In the genomic region with DNA sequence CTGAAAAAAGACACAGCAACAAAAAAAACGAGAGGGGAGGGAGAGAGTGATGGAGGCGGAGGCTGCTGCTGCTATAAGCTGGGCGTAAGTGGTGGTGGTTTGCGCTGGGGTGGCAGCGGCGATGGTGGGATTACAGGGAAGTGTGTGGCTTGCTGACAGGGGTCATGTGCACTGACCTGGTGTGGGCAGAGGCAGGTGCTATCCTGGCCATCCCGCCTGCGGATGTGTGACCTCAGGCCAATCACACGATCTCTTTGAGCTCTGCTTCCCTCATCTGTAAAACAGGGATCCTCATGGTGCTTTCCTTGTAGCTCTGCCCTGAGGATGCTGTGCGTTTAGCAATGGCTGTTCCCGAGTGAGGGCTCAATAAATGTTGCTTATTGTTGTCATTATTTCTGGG, we compare ENCODE assay signal across 15 cellular contexts. TPM values are rescaled to one million over a fixed set of nuclear protein-coding genes. Genes with fewer than 3 reads are reported as not detected.
DNase-seq lines count a peak whose midpoint lies in the region; ATAC-seq and TF ChIP-seq lines count a peak whose summit lies in the region.
"Had no signal": no experiment of that assay in that cellular context is flagged by ENCODE, and none has a peak within 500 bp of the region (broad histone marks: within the 10 kb centered on the region; RNA-seq: fewer than 3 reads in every experiment).

No MANE protein-coding gene starts in this region.

- TF ChIP-seq CTCF in activated B cell treated with CpG ODN at 0.5 μM for 24 hours (IDR thresholded peaks at IDR 0.05), result no peak
- no peak for TF ChIP-seq CTCF in glutamatergic neuron (IDR thresholded peaks at IDR 0.05; ENCODE audit: partially characterized antibody, unreplicated experiment)

- no peak for DNase-seq in activated naive CD4-positive, alpha-beta T cell treated with anti-CD3 and anti-CD28 coated beads, Interleukin-2, amount 50 U/mL, for 72 hours (ENCODE audit: low spot score in 2 of 2)
- DNase-seq in activated B cell treated with CpG ODN at 0.5 μM for 24 hours, result no peak
- DNase-seq in glutamatergic neuron, result no peak
- DNase-seq in NCI-H1105 treated with DMSO at 0.1 percent for 48 hours (lab: John Stamatoyannopoulos, UW), result no peak
- DNase-seq: activated CD4-positive, alpha-beta T cell treated with anti-CD3 and anti-CD28 coated beads, Interleukin-2, amount 50 U/mL, for 4 hours; activated naive CD8-positive, alpha-beta T cell treated with anti-CD3 and anti-CD28 coated beads, Interleukin-2, amount 10 ng/mL, durations not matched to agents 7 days and 5 days; endodermal cell; NCI-H2171 treated with DMSO at 0.1 percent for 48 hours; stimulated activated CD4-positive, alpha-beta T cell treated with anti-CD3 and anti-CD28 coated beads, Interleukin-4, amount 100 ng/mL, for 1 hour; T-helper 9 cell; upper lobe of left lung had no signal

- no peak for ATAC-seq in activated naive CD4-positive, alpha-beta T cell treated with anti-CD3 and anti-CD28 coated beads, Interleukin-2, amount 50 U/mL, for 72 hours
- ATAC-seq in activated B cell treated with CpG ODN at 0.5 μM for 24 hours (ENCODE audit: low read depth), result no peak
- no peak for ATAC-seq in stimulated activated memory B cell treated with anti-CD40 and anti-IgM and Interleukin-4, amounts not matched to agents 10 μg/mL and 1 μg/mL and 100 μg/mL, for 72 hours
- no peak for ATAC-seq in HG02798 (IDR thresholded peaks at IDR 0.05; ENCODE audit: poor library complexity, unreplicated experiment)
- ATAC-seq in activated CD4-positive, CD25-positive, alpha-beta regulatory T cell treated with anti-CD3 and anti-CD28 coated beads, Interleukin-2, amount 50 U/mL, for 24 hours, result no peak

- CTCF ChIA-PET in activated B cell treated with CpG ODN at 0.5 μM for 24 hours (lab: Charles Lee), result interaction anchor here (0.6 to 1.3 kb wide), 3 partner anchors 10 to 616 kb away, joined by 3 to 4 read pairs (median 3); no protein-coding TSS in a partner anchor

- peak overlapping the region; percentile 60 for H3K4me3 Mint-ChIP-seq in activated naive CD4-positive, alpha-beta T cell treated with anti-CD3 and anti-CD28 coated beads, Interleukin-2, amount 50 U/mL, for 24 hours
- H3K4me3 Mint-ChIP-seq in activated B cell treated with CpG ODN at 0.5 μM for 24 hours, result peak overlapping the region; percentile 60
- H3K4me3 Mint-ChIP-seq in glutamatergic neuron (ENCODE audit: unreplicated experiment), result peak overlapping the region; percentile 36
- H3K4me3 Mint-ChIP-seq in stimulated activated memory B cell treated with anti-CD40 and anti-IgM and Interleukin-4, amounts not matched to agents 10 μg/mL and 1 μg/mL and 100 μg/mL, for 72 hours, result peak overlapping the region; percentile 3
- H3K4me3 Mint-ChIP-seq: endodermal cell had no signal

- peaks cover 15% of the 10 kb centered on the region for H3K36me3 Mint-ChIP-seq in activated naive CD4-positive, alpha-beta T cell treated with anti-CD3 and anti-CD28 coated beads, Interleukin-2, amount 50 U/mL, for 24 hours
- H3K36me3 Mint-ChIP-seq in activated naive CD4-positive, alpha-beta T cell treated with anti-CD3 and anti-CD28 coated beads, Interleukin-2, amount 50 U/mL, for 72 hours, result peaks cover 29 to 50% of the 10 kb centered on the region in 2 donors
- H3K36me3 Mint-ChIP-seq in activated B cell treated with CpG ODN at 0.5 μM for 24 hours (ENCODE audit: low read depth) (peaks cover 29% of the 10 kb centered on the region), glutamatergic neuron (ENCODE audit: unreplicated experiment) (no peaks in the 10 kb centered on the region)
- H3K36me3 Mint-ChIP-seq in stimulated activated memory B cell treated with anti-CD40 and anti-IgM and Interleukin-4, amounts not matched to agents 10 μg/mL and 1 μg/mL and 100 μg/mL, for 72 hours, result peaks cover 38% of the 10 kb centered on the region

- POLR2A ChIA-PET in activated B cell treated with CpG ODN at 0.5 μM for 24 hours (lab: Charles Lee), result interaction anchor here (0.5 to 5.2 kb wide), 8 partner anchors 11 to 1174 kb away, joined by 3 to 55 read pairs (median 4); partner anchors contain the start of genes CCDC106, LENG9, U2AF2 and ZNF628

- H3K9me3 Mint-ChIP-seq in activated naive CD4-positive, alpha-beta T cell treated with anti-CD3 and anti-CD28 coated beads, Interleukin-2, amount 50 U/mL, for 24 hours, result no peaks in the 10 kb centered on the region
- H3K9me3 Mint-ChIP-seq in activated naive CD4-positive, alpha-beta T cell treated with anti-CD3 and anti-CD28 coated beads, Interleukin-2, amount 50 U/mL, for 72 hours, result peaks cover 4% of the 10 kb centered on the region in 2 donors
- H3K9me3 Mint-ChIP-seq in activated B cell treated with CpG ODN at 0.5 μM for 24 hours (peaks cover 3% of the 10 kb centered on the region), glutamatergic neuron (ENCODE audit: unreplicated experiment) (peaks cover 11% of the 10 kb centered on the region)
- no peaks in the 10 kb centered on the region for H3K9me3 Mint-ChIP-seq in stimulated activated memory B cell treated with anti-CD40 and anti-IgM and Interleukin-4, amounts not matched to agents 10 μg/mL and 1 μg/mL and 100 μg/mL, for 72 hours
- H3K9me3 Mint-ChIP-seq: activated naive CD8-positive, alpha-beta T cell treated with anti-CD3 and anti-CD28 coated beads, Interleukin-2, amount 10 ng/mL, durations not matched to agents 7 days and 5 days had no signal

- H3K4me1 Mint-ChIP-seq in activated naive CD4-positive, alpha-beta T cell treated with anti-CD3 and anti-CD28 coated beads, Interleukin-2, amount 50 U/mL, for 24 hours, result peaks cover 60% of the 10 kb centered on the region
- peaks cover 65% of the 10 kb centered on the region for H3K4me1 Mint-ChIP-seq in activated B cell treated with CpG ODN at 0.5 μM for 24 hours
- peaks cover 25% of the 10 kb centered on the region for H3K4me1 Mint-ChIP-seq in glutamatergic neuron (ENCODE audit: low read depth, unreplicated experiment)
- H3K4me1 Mint-ChIP-seq in stimulated activated memory B cell treated with anti-CD40 and anti-IgM and Interleukin-4, amounts not matched to agents 10 μg/mL and 1 μg/mL and 100 μg/mL, for 72 hours, result peaks cover 58% of the 10 kb centered on the region

- intact Hi-C loops in activated B cell treated with CpG ODN at 0.5 μM for 24 hours (cut with micrococcal nuclease), result no loop called here

- H3K27me3 Mint-ChIP-seq in activated naive CD4-positive, alpha-beta T cell treated with anti-CD3 and anti-CD28 coated beads, Interleukin-2, amount 50 U/mL, for 24 hours, result no peaks in the 10 kb centered on the region
- no peaks in the 10 kb centered on the region for H3K27me3 Mint-ChIP-seq in activated B cell treated with CpG ODN at 0.5 μM for 24 hours
- peaks cover 18% of the 10 kb centered on the region for H3K27me3 Mint-ChIP-seq in glutamatergic neuron (ENCODE audit: unreplicated experiment)
- no peaks in the 10 kb centered on the region for H3K27me3 Mint-ChIP-seq in stimulated activated memory B cell treated with anti-CD40 and anti-IgM and Interleukin-4, amounts not matched to agents 10 μg/mL and 1 μg/mL and 100 μg/mL, for 72 hours
- H3K27me3 Mint-ChIP-seq: activated naive CD8-positive, alpha-beta T cell treated with anti-CD3 and anti-CD28 coated beads, Interleukin-2, amount 10 ng/mL, durations not matched to agents 7 days and 5 days had no signal

- H3K27ac Mint-ChIP-seq in activated naive CD4-positive, alpha-beta T cell treated with anti-CD3 and anti-CD28 coated beads, Interleukin-2, amount 50 U/mL, for 24 hours, result peak overlapping the region; percentile 73
- no peak overlapping the region for H3K27ac Mint-ChIP-seq in activated naive CD4-positive, alpha-beta T cell treated with anti-CD3 and anti-CD28 coated beads, Interleukin-2, amount 50 U/mL, for 72 hours
- H3K27ac Mint-ChIP-seq in activated B cell treated with CpG ODN at 0.5 μM for 24 hours (peak overlapping the region; percentile 32), glutamatergic neuron (ENCODE audit: unreplicated experiment) (no peak overlapping the region)
- H3K27ac Mint-ChIP-seq in stimulated activated memory B cell treated with anti-CD40 and anti-IgM and Interleukin-4, amounts not matched to agents 10 μg/mL and 1 μg/mL and 100 μg/mL, for 72 hours, result peak overlapping the region; percentile 100
- H3K27ac Mint-ChIP-seq: endodermal cell had no signal

RNA-seq across cellular contexts. Expression of gene ZNF580, which starts 3.3 kb away (rescaled TPM):
- total RNA-seq in activated naive CD4-positive, alpha-beta T cell treated with anti-CD3 and anti-CD28 coated beads, Interleukin-2, amount 50 U/mL, for 72 hours, result 10 to 100 TPM; 18.2 to 33.9 TPM
- total RNA-seq in activated B cell treated with CpG ODN at 0.5 μM for 24 hours (55.0 and 81.2 TPM in 2 replicates), glutamatergic neuron (ENCODE audit: unreplicated experiment) (43.6 TPM)

RNA-seq across cellular contexts. Expression of gene ZNF581, which starts 5.9 kb away (rescaled TPM):
- total RNA-seq in activated naive CD4-positive, alpha-beta T cell treated with anti-CD3 and anti-CD28 coated beads, Interleukin-2, amount 50 U/mL, for 72 hours, result 10 to 100 TPM; 39.9 to 40.0 TPM
- total RNA-seq in activated B cell treated with CpG ODN at 0.5 μM for 24 hours (42.7 and 46.5 TPM in 2 replicates), glutamatergic neuron (ENCODE audit: unreplicated experiment) (31.0 TPM)

RNA-seq across cellular contexts. Expression of gene CCDC106, which starts 10.5 kb away (rescaled TPM):
- total RNA-seq in activated naive CD4-positive, alpha-beta T cell treated with anti-CD3 and anti-CD28 coated beads, Interleukin-2, amount 50 U/mL, for 72 hours, result 10 to 100 TPM in 1 of 2 donors, 1 to 10 TPM in 1; 2.9 to 13.6 TPM
- 14.0 and 14.4 TPM in 2 replicates for total RNA-seq in activated B cell treated with CpG ODN at 0.5 μM for 24 hours
- total RNA-seq in glutamatergic neuron (ENCODE audit: unreplicated experiment), result 32.1 TPM

RNA-seq across cellular contexts. Expression of gene ZNF784, which starts 13.2 kb away (rescaled TPM):
- total RNA-seq in activated naive CD4-positive, alpha-beta T cell treated with anti-CD3 and anti-CD28 coated beads, Interleukin-2, amount 50 U/mL, for 72 hours, result 1 to 10 TPM; 3.6 to 3.9 TPM
- total RNA-seq in activated B cell treated with CpG ODN at 0.5 μM for 24 hours (8.7 and 8.9 TPM in 2 replicates), glutamatergic neuron (ENCODE audit: unreplicated experiment) (8.4 TPM)

RNA-seq across cellular contexts. Expression of gene U2AF2, which starts 17.3 kb away (rescaled TPM):
- total RNA-seq in activated naive CD4-positive, alpha-beta T cell treated with anti-CD3 and anti-CD28 coated beads, Interleukin-2, amount 50 U/mL, for 72 hours, result 100 to 1,000 TPM; 270 to 312 TPM
- total RNA-seq in activated B cell treated with CpG ODN at 0.5 μM for 24 hours (256 and 273 TPM in 2 replicates), glutamatergic neuron (ENCODE audit: unreplicated experiment) (216 TPM)

Comparison
In these comparisons a context has a peak if more than half of its experiments do, and no peak if none do; other contexts are left out.
1. H3K27ac Mint-ChIP-seq: peak in activated naive CD4-positive, alpha-beta T cell treated with anti-CD3 and anti-CD28 coated beads, Interleukin-2, amount 50 U/mL, for 24 hours (single experiment), activated B cell treated with CpG ODN at 0.5 μM for 24 hours (single experiment) and stimulated activated memory B cell treated with anti-CD40 and anti-IgM and Interleukin-4, amounts not matched to agents 10 μg/mL and 1 μg/mL and 100 μg/mL, for 72 hours (single experiment); none in activated naive CD4-positive, alpha-beta T cell treated with anti-CD3 and anti-CD28 coated beads, Interleukin-2, amount 50 U/mL, for 72 hours (0 of 2) and glutamatergic neuron (single experiment).
2. H3K4me3 Mint-ChIP-seq: peak in every context shown above with its lines; median percentile 60 in activated naive CD4-positive, alpha-beta T cell treated with anti-CD3 and anti-CD28 coated beads, Interleukin-2, amount 50 U/mL, for 24 hours; 60 in activated B cell treated with CpG ODN at 0.5 μM for 24 hours; 36 in glutamatergic neuron; 3 in stimulated activated memory B cell treated with anti-CD40 and anti-IgM and Interleukin-4, amounts not matched to agents 10 μg/mL and 1 μg/mL and 100 μg/mL, for 72 hours.